In the genomic region with DNA sequence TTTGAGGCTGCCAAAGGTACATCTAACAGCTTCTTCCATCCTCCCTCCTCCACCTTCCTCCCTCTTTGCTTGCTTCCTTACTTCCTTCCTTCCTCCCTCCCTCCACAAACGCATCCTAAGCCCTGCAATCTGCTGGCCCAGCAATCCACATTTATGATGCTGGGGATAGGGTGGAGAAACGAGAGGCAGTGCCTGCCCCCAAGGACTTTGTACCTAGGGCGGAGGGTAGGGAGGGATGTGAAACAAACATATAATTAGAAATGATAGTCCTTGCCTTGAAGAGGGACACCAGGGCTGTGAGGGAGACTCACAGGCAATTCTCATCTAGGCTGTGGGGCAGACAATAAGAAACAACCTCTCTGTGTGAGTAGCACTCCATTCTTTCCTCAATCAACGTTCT, we compare ENCODE assay signal across 1 cellular context.
TF ChIP-seq lines count a peak whose summit lies in the region.

No MANE protein-coding gene starts in this region.

TF ChIP-seq in GM23338, 12 proteins besides CTCF, POLR2A, EP300 and RAD21 (continued from another document):
- TF ChIP-seq, protein P1, sequence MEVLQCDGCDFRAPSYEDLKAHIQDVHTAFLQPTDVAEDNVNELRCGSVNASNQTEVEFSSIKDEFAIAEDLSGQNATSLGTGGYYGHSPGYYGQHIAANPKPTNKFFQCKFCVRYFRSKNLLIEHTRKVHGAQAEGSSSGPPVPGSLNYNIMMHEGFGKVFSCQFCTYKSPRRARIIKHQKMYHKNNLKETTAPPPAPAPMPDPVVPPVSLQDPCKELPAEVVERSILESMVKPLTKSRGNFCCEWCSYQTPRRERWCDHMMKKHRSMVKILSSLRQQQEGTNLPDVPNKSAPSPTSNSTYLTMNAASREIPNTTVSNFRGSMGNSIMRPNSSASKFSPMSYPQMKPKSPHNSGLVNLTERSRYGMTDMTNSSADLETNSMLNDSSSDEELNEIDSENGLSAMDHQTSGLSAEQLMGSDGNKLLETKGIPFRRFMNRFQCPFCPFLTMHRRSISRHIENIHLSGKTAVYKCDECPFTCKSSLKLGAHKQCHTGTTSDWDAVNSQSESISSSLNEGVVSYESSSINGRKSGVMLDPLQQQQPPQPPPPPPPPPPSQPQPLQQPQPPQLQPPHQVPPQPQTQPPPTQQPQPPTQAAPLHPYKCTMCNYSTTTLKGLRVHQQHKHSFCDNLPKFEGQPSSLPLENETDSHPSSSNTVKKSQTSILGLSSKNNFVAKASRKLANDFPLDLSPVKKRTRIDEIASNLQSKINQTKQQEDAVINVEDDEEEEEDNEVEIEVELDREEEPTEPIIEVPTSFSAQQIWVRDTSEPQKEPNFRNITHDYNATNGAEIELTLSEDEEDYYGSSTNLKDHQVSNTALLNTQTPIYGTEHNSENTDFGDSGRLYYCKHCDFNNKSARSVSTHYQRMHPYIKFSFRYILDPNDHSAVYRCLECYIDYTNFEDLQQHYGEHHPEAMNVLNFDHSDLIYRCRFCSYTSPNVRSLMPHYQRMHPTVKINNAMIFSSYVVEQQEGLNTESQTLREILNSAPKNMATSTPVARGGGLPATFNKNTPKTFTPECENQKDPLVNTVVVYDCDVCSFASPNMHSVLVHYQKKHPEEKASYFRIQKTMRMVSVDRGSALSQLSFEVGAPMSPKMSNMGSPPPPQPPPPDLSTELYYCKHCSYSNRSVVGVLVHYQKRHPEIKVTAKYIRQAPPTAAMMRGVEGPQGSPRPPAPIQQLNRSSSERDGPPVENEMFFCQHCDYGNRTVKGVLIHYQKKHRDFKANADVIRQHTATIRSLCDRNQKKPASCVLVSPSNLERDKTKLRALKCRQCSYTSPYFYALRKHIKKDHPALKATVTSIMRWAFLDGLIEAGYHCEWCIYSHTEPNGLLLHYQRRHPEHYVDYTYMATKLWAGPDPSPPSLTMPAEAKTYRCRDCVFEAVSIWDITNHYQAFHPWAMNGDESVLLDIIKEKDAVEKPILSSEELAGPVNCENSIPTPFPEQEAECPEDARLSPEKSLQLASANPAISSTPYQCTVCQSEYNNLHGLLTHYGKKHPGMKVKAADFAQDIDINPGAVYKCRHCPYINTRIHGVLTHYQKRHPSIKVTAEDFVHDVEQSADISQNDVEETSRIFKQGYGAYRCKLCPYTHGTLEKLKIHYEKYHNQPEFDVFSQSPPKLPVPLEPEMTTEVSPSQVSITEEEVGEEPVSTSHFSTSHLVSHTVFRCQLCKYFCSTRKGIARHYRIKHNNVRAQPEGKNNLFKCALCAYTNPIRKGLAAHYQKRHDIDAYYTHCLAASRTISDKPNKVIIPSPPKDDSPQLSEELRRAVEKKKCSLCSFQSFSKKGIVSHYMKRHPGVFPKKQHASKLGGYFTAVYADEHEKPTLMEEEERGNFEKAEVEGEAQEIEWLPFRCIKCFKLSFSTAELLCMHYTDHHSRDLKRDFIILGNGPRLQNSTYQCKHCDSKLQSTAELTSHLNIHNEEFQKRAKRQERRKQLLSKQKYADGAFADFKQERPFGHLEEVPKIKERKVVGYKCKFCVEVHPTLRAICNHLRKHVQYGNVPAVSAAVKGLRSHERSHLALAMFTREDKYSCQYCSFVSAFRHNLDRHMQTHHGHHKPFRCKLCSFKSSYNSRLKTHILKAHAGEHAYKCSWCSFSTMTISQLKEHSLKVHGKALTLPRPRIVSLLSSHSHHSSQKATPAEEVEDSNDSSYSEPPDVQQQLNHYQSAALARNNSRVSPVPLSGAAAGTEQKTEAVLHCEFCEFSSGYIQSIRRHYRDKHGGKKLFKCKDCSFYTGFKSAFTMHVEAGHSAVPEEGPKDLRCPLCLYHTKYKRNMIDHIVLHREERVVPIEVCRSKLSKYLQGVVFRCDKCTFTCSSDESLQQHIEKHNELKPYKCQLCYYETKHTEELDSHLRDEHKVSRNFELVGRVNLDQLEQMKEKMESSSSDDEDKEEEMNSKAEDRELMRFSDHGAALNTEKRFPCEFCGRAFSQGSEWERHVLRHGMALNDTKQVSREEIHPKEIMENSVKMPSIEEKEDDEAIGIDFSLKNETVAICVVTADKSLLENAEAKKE (CRISPR knock-in tag; IDR thresholded peaks at IDR 0.05): no peak
- TF ChIP-seq EZH2phosphoT487 (IDR thresholded peaks at IDR 0.05; ENCODE audit: unreplicated experiment): no peak
- no peak for TF ChIP-seq POLR2AphosphoS5 (IDR thresholded peaks at IDR 0.05; ENCODE audit: low read depth)
- no peak for TF ChIP-seq NANOG (IDR thresholded peaks at IDR 0.05; ENCODE audit: borderline replicate concordance)
- TF ChIP-seq, protein P2, sequence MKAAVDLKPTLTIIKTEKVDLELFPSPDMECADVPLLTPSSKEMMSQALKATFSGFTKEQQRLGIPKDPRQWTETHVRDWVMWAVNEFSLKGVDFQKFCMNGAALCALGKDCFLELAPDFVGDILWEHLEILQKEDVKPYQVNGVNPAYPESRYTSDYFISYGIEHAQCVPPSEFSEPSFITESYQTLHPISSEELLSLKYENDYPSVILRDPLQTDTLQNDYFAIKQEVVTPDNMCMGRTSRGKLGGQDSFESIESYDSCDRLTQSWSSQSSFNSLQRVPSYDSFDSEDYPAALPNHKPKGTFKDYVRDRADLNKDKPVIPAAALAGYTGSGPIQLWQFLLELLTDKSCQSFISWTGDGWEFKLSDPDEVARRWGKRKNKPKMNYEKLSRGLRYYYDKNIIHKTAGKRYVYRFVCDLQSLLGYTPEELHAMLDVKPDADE (IDR thresholded peaks at IDR 0.05): no peak
- TF ChIP-seq ZNF331 (CRISPR knock-in tag; IDR thresholded peaks at IDR 0.05; ENCODE audit: low read depth): no peak
- TF ChIP-seq ZNF114 (CRISPR knock-in tag; IDR thresholded peaks at IDR 0.05): no peak
- no peak for TF ChIP-seq JUNB (IDR thresholded peaks at IDR 0.05; ENCODE audit: unreplicated experiment)
- no peak for TF ChIP-seq EZH2 (IDR thresholded peaks at IDR 0.05; ENCODE audit: low read depth, unreplicated experiment)
- no peak for TF ChIP-seq STAT1 (IDR thresholded peaks at IDR 0.05; ENCODE audit: unreplicated experiment)
